In genomic region chr2:186561467-186562208, GRCh38 we compare ENCODE assay signal across 1 cellular context.
TF ChIP-seq lines count a peak whose summit lies in the region.

No MANE protein-coding gene starts in this region.

TF ChIP-seq in GM23338, 12 proteins besides CTCF, POLR2A, EP300 and RAD21:
- TF ChIP-seq STAT1 (IDR thresholded peaks at IDR 0.05; ENCODE audit: unreplicated experiment), result no peak
- no peak for TF ChIP-seq ZNF114 (CRISPR knock-in tag; IDR thresholded peaks at IDR 0.05)
- TF ChIP-seq POLR2AphosphoS5 (IDR thresholded peaks at IDR 0.05; ENCODE audit: low read depth), result no peak
- no peak for TF ChIP-seq EZH2phosphoT487 (IDR thresholded peaks at IDR 0.05; ENCODE audit: unreplicated experiment)
- TF ChIP-seq EZH2 (IDR thresholded peaks at IDR 0.05; ENCODE audit: low read depth, unreplicated experiment), result no peak
- TF ChIP-seq CREB1 (CRISPR knock-in tag; IDR thresholded peaks at IDR 0.05; ENCODE audit: low read depth), result no peak
